Comparison of ENCODE assay signal across 10 cellular contexts in genomic region chr2:46164581-46165301, GRCh38.
DNase-seq lines count a peak whose midpoint lies in the region; ATAC-seq and TF ChIP-seq lines count a peak whose summit lies in the region.
"Had no signal": no experiment of that assay in that cellular context is flagged by ENCODE, and none has a peak within 500 bp of the region (broad histone marks: within the 10 kb centered on the region; RNA-seq: fewer than 3 reads in every experiment).

No MANE protein-coding gene starts in this region.

- no peaks in the 10 kb centered on the region for H3K27me3 Mint-ChIP-seq in chondrocyte (ENCODE audit: low read depth)

- H3K4me3 Mint-ChIP-seq in chondrocyte (ENCODE audit: unreplicated experiment) = no peak overlapping the region

- H3K36me3 ChIP-seq in left lung (peaks cover 0 to 6% of the 10 kb centered on the region in 2 donors), stomach (peaks cover under 1 to 13% (median 6%) of the 10 kb centered on the region in 4 donors)

- H3K4me3 ChIP-seq in left lung (no peak overlapping the region), stomach (no peak overlapping the region)

- H3K4me1 Mint-ChIP-seq in chondrocyte (ENCODE audit: low read depth) = peaks cover 42% of the 10 kb centered on the region

- 49 to 66% (median 51%) methylated on average over 10 of the region's 10 CpGs for WGBS in stomach, 5 donors

- intact Hi-C loops in left lung (cut with DNase I) (no loop called here), stomach (cut with DNase I; ENCODE audit: low total_unique reads) (no loop called here)

- H3K4me1 ChIP-seq in left lung = peaks cover 17 to 30% of the 10 kb centered on the region in 2 donors
- peaks cover 13 to 50% (median 27%) of the 10 kb centered on the region in 4 donors for H3K4me1 ChIP-seq in stomach

- DNase-seq in HK-2 (ENCODE audit: unreplicated experiment) (peak; percentile 51), chondrocyte (ENCODE audit: low spot score) (no peak), left lung (peak in 1 of 2 donors; percentile 60), stomach (peak; percentile 62), OCI-M1 (lab: John Stamatoyannopoulos, UW) (no peak), DMS153 (lab: John Stamatoyannopoulos, UW) (no peak)
- DNase-seq in stimulated activated CD4-positive, alpha-beta T cell treated with anti-CD3 and anti-CD28 coated beads, Interleukin-2, amount 100 ng/mL, for 24 hours = no peak
- DNase-seq: activated CD4-positive, alpha-beta T cell treated with anti-CD3 and anti-CD28 coated beads, Interleukin-2, amount 50 U/mL, for 1 hour had no signal

- TF ChIP-seq POLR2A in stomach (IDR thresholded peaks at IDR 0.05) = no peak

- peak overlapping the region; percentile 64 to 79 for H3K27ac ChIP-seq in left lung
- H3K27ac ChIP-seq in stomach = peak overlapping the region in 4 of 5 donors; percentile 30 to 80 (median 60)
- H3K27ac ChIP-seq: KMS-11 had no signal

- peak overlapping the region; percentile 19 for H3K27ac Mint-ChIP-seq in chondrocyte (ENCODE audit: unreplicated experiment)

- TF ChIP-seq EP300 in stomach (IDR thresholded peaks at IDR 0.05) = no peak

- TF ChIP-seq CTCF in chondrocyte (IDR thresholded peaks at IDR 0.05) = no peak
- TF ChIP-seq CTCF in left lung (IDR thresholded peaks at IDR 0.05) = no peak
- no peak for TF ChIP-seq CTCF in stomach (IDR thresholded peaks at IDR 0.05)

- ATAC-seq in left lung (peak; percentile 61), HG02763 (IDR thresholded peaks at IDR 0.05; ENCODE audit: unreplicated experiment) (no peak)

- no peaks in the 10 kb centered on the region for H3K9me3 Mint-ChIP-seq in chondrocyte (ENCODE audit: low read depth)

- H3K9me3 ChIP-seq in left lung (no peaks in the 10 kb centered on the region), stomach (no peaks in the 10 kb centered on the region)

- no peaks in the 10 kb centered on the region for H3K27me3 ChIP-seq in left lung
- H3K27me3 ChIP-seq in stomach = no peaks in the 10 kb centered on the region

- H3K36me3 Mint-ChIP-seq in chondrocyte (ENCODE audit: low read depth) = peaks cover 2% of the 10 kb centered on the region

Comparison
In these comparisons a context has a peak if more than half of its experiments do, and no peak if none do; other contexts are left out.
1. DNase-seq: peak in HK-2 (single experiment) and stomach (single experiment); none in chondrocyte (single experiment), stimulated activated CD4-positive, alpha-beta T cell treated with anti-CD3 and anti-CD28 coated beads, Interleukin-2, amount 100 ng/mL, for 24 hours (0 of 2), OCI-M1 (single experiment) and DMS153 (single experiment).